In the genomic region with DNA sequence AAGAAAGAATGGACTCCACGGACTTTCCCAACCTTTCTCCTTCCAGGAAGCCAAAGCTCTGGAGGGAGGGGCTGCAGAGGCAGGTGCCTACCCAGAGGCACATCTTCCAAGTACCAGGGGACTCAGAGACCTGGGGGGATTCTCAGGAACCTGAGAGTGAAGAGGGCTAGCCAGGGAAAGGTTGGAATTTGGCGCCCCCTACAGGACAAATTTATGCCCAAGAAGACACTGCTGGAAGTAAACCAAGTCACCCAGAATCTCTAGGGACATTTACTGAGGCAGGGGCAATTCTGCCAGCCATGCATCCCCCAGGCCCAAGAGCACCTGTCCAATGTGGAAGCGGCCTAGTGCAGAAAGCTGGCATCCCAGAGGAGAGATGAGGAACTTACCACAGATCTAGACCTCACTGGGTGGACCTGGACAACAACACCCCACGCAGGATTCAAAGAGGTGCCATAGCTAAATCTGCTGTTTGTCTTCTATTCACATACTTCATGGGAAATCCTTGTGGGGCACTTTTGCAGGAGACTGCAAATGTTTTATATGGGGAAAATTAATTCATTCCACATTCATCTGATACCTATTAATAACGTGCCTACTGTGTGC, we compare ENCODE assay signal across 8 cellular contexts. TPM values are rescaled to one million over a fixed set of nuclear protein-coding genes. Genes with fewer than 3 reads are reported as not detected.
DNase-seq lines count a peak whose midpoint lies in the region; ATAC-seq lines count a peak whose summit lies in the region.

No MANE protein-coding gene starts in this region.

- no peak overlapping the region for H3K4me3 Mint-ChIP-seq in effector memory CD8-positive, alpha-beta T cell
- H3K4me3 Mint-ChIP-seq in naive thymus-derived CD8-positive, alpha-beta T cell = no peak overlapping the region

- H3K36me3 ChIP-seq in aorta (ENCODE audit: control insufficient read depth in 1 of 2, insufficient read depth in 2 of 2, low read length in 1 of 2) = no peaks in the 10 kb centered on the region

- intact Hi-C loops in Right ventricle myocardium superior (cut with DNase I) (loop anchor here (5.0 kb wide), 1 partner anchor 260 kb away; no protein-coding TSS in a partner anchor), Right ventricle myocardium inferior (cut with DNase I) (loop anchor here (1.0 kb wide), 1 partner anchor 399 kb away; no protein-coding TSS in a partner anchor), aorta (cut with DNase I) (loop anchor here (2.0 to 5.0 kb wide), 2 partner anchors 262 to 265 kb away; no protein-coding TSS in a partner anchor)

- 42 to 56% methylated on average over 5 of the region's 5 CpGs for WGBS in aorta, 2 donors

- H3K27ac Mint-ChIP-seq in effector memory CD8-positive, alpha-beta T cell = no peak overlapping the region
- no peak overlapping the region for H3K27ac Mint-ChIP-seq in naive thymus-derived CD8-positive, alpha-beta T cell

- H3K9me3 ChIP-seq in aorta (ENCODE audit: control insufficient read depth, low read length) = no peaks in the 10 kb centered on the region

- no peak overlapping the region for H3K27ac ChIP-seq in aorta (ENCODE audit: low read depth in 1 of 2, low read length in 2 of 2)

- H3K27me3 Mint-ChIP-seq in effector memory CD8-positive, alpha-beta T cell = no peaks in the 10 kb centered on the region
- H3K27me3 Mint-ChIP-seq in naive thymus-derived CD8-positive, alpha-beta T cell = no peaks in the 10 kb centered on the region

- POLR2A ChIA-PET in naive thymus-derived CD8-positive, alpha-beta T cell (lab: Charles Lee) = no interaction called here

- no peaks in the 10 kb centered on the region for H3K36me3 Mint-ChIP-seq in effector memory CD8-positive, alpha-beta T cell (ENCODE audit: insufficient read depth)
- peaks cover 0 to 5% (median 0%) of the 10 kb centered on the region in 3 donors for H3K36me3 Mint-ChIP-seq in naive thymus-derived CD8-positive, alpha-beta T cell

- no peaks in the 10 kb centered on the region for H3K9me3 Mint-ChIP-seq in effector memory CD8-positive, alpha-beta T cell
- no peaks in the 10 kb centered on the region for H3K9me3 Mint-ChIP-seq in naive thymus-derived CD8-positive, alpha-beta T cell

- H3K27me3 ChIP-seq in aorta (ENCODE audit: control insufficient read depth in 1 of 2, insufficient read depth in 2 of 2, low read length in 1 of 2) = no peaks in the 10 kb centered on the region

- H3K4me1 Mint-ChIP-seq in effector memory CD8-positive, alpha-beta T cell (ENCODE audit: low read depth in 2 of 2) = no peaks in the 10 kb centered on the region
- no peaks in the 10 kb centered on the region for H3K4me1 Mint-ChIP-seq in naive thymus-derived CD8-positive, alpha-beta T cell

- no peak overlapping the region for H3K4me3 ChIP-seq in Jurkat, Clone E6-1 (ENCODE audit: low read length)
- H3K4me3 ChIP-seq in aorta (ENCODE audit: low read length in 2 of 2) = no peak overlapping the region

- DNase-seq in Right ventricle myocardium superior (no peak), Right ventricle myocardium inferior (ENCODE audit: missing footprints) (no peak), T-helper 9 cell (peak; percentile 23), aorta (no peak)
- DNase-seq in Jurkat, Clone E6-1 (ENCODE audit: low read depth, low spot score) = peak; percentile 39
- peak; percentile 14 to 29 (median 20) for DNase-seq in effector memory CD8-positive, alpha-beta T cell
- DNase-seq in naive thymus-derived CD8-positive, alpha-beta T cell = peak in 6 of 10 donors; percentile 8 to 22 (median 16)

- ATAC-seq in Right ventricle myocardium superior (ENCODE audit: poor library complexity) (peak; percentile 63), Right ventricle myocardium inferior (no peak), aorta (ENCODE audit: low FRiP score) (no peak), HG03159 (IDR thresholded peaks at IDR 0.05; ENCODE audit: unreplicated experiment) (no peak)
- no peak for ATAC-seq in effector memory CD8-positive, alpha-beta T cell (replicated peaks)
- no peak for ATAC-seq in naive thymus-derived CD8-positive, alpha-beta T cell

- H3K4me1 ChIP-seq in aorta (ENCODE audit: control insufficient read depth in 1 of 2, insufficient read depth in 2 of 2, low read length in 2 of 2) = no peaks in the 10 kb centered on the region

RNA-seq across cellular contexts. Expression of a gene that starts 25.9 kb away (rescaled TPM):
- total RNA-seq in Right ventricle myocardium superior (4.9 TPM), Right ventricle myocardium inferior (3.4 TPM), aorta (1 to 10 TPM; 1.7 to 6.3 TPM)
- polyA plus RNA-seq in Jurkat, Clone E6-1 (2012; ENCODE audit: insufficient read depth, insufficient read length) = 5.5 TPM
- total RNA-seq in naive thymus-derived CD8-positive, alpha-beta T cell = 10 to 100 TPM; 11.4 to 12.6 TPM
- polyA plus RNA-seq in naive thymus-derived CD8-positive, alpha-beta T cell = 10 to 100 TPM; 15.8 to 19.3 (median 19.1) TPM
- 10 to 100 TPM in 1 of 2 donors, 1 to 10 TPM in 1; 8.3 to 21.8 TPM for polyA plus RNA-seq in aorta

RNA-seq across cellular contexts. Expression of a gene that starts 58.8 kb away (rescaled TPM):
- total RNA-seq in Right ventricle myocardium superior (93.2 TPM), Right ventricle myocardium inferior (98.9 TPM), aorta (1 to 10 TPM; 7.2 to 7.4 TPM)
- 0.17 TPM for polyA plus RNA-seq in Jurkat, Clone E6-1 (2012; ENCODE audit: insufficient read depth, insufficient read length)
- total RNA-seq in naive thymus-derived CD8-positive, alpha-beta T cell = under 1 TPM; 0.52 to 0.74 TPM
- under 1 TPM in 1 of 3 donors, not detected in 2; 0.08 TPM for polyA plus RNA-seq in naive thymus-derived CD8-positive, alpha-beta T cell
- polyA plus RNA-seq in aorta = 1 to 10 TPM; 1.8 to 4.8 TPM

Comparison
In these comparisons a context has a peak if more than half of its experiments do, and no peak if none do; other contexts are left out.
1. DNase-seq: peak in Jurkat, Clone E6-1 (single experiment), T-helper 9 cell (single experiment), effector memory CD8-positive, alpha-beta T cell (3 of 3) and naive thymus-derived CD8-positive, alpha-beta T cell (6 of 10); none in Right ventricle myocardium superior (single experiment), Right ventricle myocardium inferior (single experiment) and aorta (0 of 2).
2. RNA of a gene that starts 58.8 kb away (total RNA-seq): 98.9 TPM in Right ventricle myocardium inferior (single experiment) and 93.2 TPM in Right ventricle myocardium superior (single experiment); 7.2 to 7.4 TPM in aorta and 0.52 to 0.74 TPM in naive thymus-derived CD8-positive, alpha-beta T cell; every median in the first group is over 10 times any median in the second.